In genomic region chr2:241859017-241859435, GRCh38 we compare ENCODE assay signal across 9 cellular contexts. TPM values are rescaled to one million over a fixed set of nuclear protein-coding genes. Genes with fewer than 3 reads are reported as not detected.
DNase-seq lines count a peak whose midpoint lies in the region; ATAC-seq, FAIRE-seq and TF ChIP-seq lines count a peak whose summit lies in the region.
"Had no signal": no experiment of that assay in that cellular context is flagged by ENCODE, and none has a peak within 500 bp of the region (broad histone marks: within the 10 kb centered on the region; RNA-seq: fewer than 3 reads in every experiment).

No MANE protein-coding gene starts in this region.

- H3K27me3 ChIP-seq in K562 (ENCODE audit: control insufficient read depth in 2 of 2, insufficient read depth in 2 of 2, low read length in 2 of 2) = no peaks in the 10 kb centered on the region
- H3K27me3 ChIP-seq in spleen (replicated peaks in 1 of 7) = peaks cover 0 to 76% (median 19%) of the 10 kb centered on the region in 7 donors

- peak overlapping the region; percentile 37; the same call in 1 of the 2 replicates for H3K4me2 ChIP-seq in K562 (ENCODE audit: insufficient read depth, low read length)

- no peak for TF ChIP-seq RAD21 in K562 (CRISPR knock-in tag; conservative IDR thresholded peaks at IDR 0.05 in 1 of 2, IDR thresholded peaks at IDR 0.05 in 1 of 2)

- H3K9me1 ChIP-seq in K562 (ENCODE audit: control insufficient read depth, insufficient read depth, low read length) = no peaks in the 10 kb centered on the region

- TF ChIP-seq POLR2A in K562 (conservative IDR thresholded peaks at IDR 0.05) (no peak), spleen (IDR thresholded peaks at IDR 0.05) (no peak)

- no TSS peak for BruUV-seq in K562 (replicated peaks; lab: Mats Ljungman, UMichigan)

- FAIRE-seq in K562 (lab: Jason Lieb, UNC) = no peak

- H3K9me3 ChIP-seq in K562 (replicated peaks; ENCODE audit: control insufficient read depth, insufficient read depth, low read depth, low read length) (no peaks in the 10 kb centered on the region), spleen (no peaks in the 10 kb centered on the region)

- intact Hi-C loops in K562 (cut with micrococcal nuclease) = no loop called here
- intact Hi-C loops in spleen (cut with DNase I; ENCODE audit: low total_unique reads) = no loop called here

- CTCF ChIA-PET in K562 (lab: Yijun Ruan, JAX; ENCODE audit: low intra/inter-chr PET ratio) = no interaction called here

- no peak overlapping the region for H3K27ac ChIP-seq in K562 (ENCODE audit: extremely low read depth, low read depth, low read length)
- peak overlapping the region in 7 of 8 donors; percentile 64 to 87 (median 74) for H3K27ac ChIP-seq in spleen

- H3K79me2 ChIP-seq in K562 (ENCODE audit: control insufficient read depth, insufficient read depth, low read length) = no peaks in the 10 kb centered on the region

- in situ Hi-C loops in K562 (cut with MboI) = loop anchor here (5.0 kb wide), 1 partner anchor 112 kb away; no protein-coding TSS in a partner anchor

- ATAC-seq in GM18907 (IDR thresholded peaks at IDR 0.05; ENCODE audit: unreplicated experiment) = peak; percentile 25
- ATAC-seq in HG02759 (IDR thresholded peaks at IDR 0.05; ENCODE audit: unreplicated experiment) = peak; percentile 25
- peak; percentile 38 for ATAC-seq in K562
- ATAC-seq in GM19467 (IDR thresholded peaks at IDR 0.05; ENCODE audit: unreplicated experiment) = no peak
- no peak for ATAC-seq in HG03097 (IDR thresholded peaks at IDR 0.05; ENCODE audit: low FRiP score, unreplicated experiment)
- no peak for ATAC-seq in GM21381 (IDR thresholded peaks at IDR 0.05; ENCODE audit: unreplicated experiment)

- peak; percentile 31 to 73 (median 61) for DNase-seq in K562 (ENCODE audit: extremely low read depth in 1 of 4, low spot score in 3 of 4)
- peak; percentile 80 for DNase-seq in spleen
- no peak for DNase-seq in SHP77 (lab: John Stamatoyannopoulos, UW)
- DNase-seq: NCI-H2227 treated with DMSO at 0.1 percent for 48 hours had no signal

- no peaks in the 10 kb centered on the region for H3K36me3 ChIP-seq in K562 (ENCODE audit: control insufficient read depth, insufficient read depth, low read length)
- H3K36me3 ChIP-seq in spleen = no peaks in the 10 kb centered on the region

- no peak overlapping the region for H3K4me3 ChIP-seq in K562
- peak overlapping the region in 4 of 8 donors; percentile 32 to 65 (median 37) for H3K4me3 ChIP-seq in spleen

- H2AFZ ChIP-seq in K562 (ENCODE audit: low read depth, low read length) = peak overlapping the region; percentile 68

- WGBS in K562 (ENCODE audit: insufficient coverage, low coverage, missing lambda C conversion rate) = 40% methylated on average over 1 of the region's 9 CpGs
- 17 to 30% (median 25%) methylated on average over 5 to 9 of the region's 9 CpGs for WGBS in spleen, 5 donors

- H3K4me1 ChIP-seq in K562 (replicated peaks in 1 of 2; ENCODE audit: control insufficient read depth in 2 of 2, insufficient read depth in 2 of 2, low read length in 2 of 2) (peaks cover 5 to 76% of the 10 kb centered on the region in 2 experiments; a peak in 4 of 5 replicates), spleen (peaks cover 7 to 58% (median 34%) of the 10 kb centered on the region in 6 donors)

- peak overlapping the region; percentile 30 to 78; a peak in 3 of 4 replicates for H3K9ac ChIP-seq in K562 (ENCODE audit: insufficient read depth in 1 of 2, low read depth in 2 of 2, low read length in 2 of 2)

- TF ChIP-seq EP300 in K562 (IDR thresholded peaks at IDR 0.05; ENCODE audit: low read length) = no peak

- no peaks in the 10 kb centered on the region for H4K20me1 ChIP-seq in K562 (replicated peaks; ENCODE audit: control insufficient read depth, insufficient read depth, low read length)

- TF ChIP-seq CTCF in K562 (IDR thresholded peaks at IDR 0.05 in 2 of 3, conservative IDR thresholded peaks at IDR 0.05 in 1 of 3; ENCODE audit: insufficient read depth in 2 of 3, low read depth in 1 of 3, low read length in 3 of 3) (no peak), spleen (IDR thresholded peaks at IDR 0.05 in 8 of 11, conservative IDR thresholded peaks at IDR 0.05 in 3 of 11) (no peak)

- POLR2A ChIA-PET in K562 (lab: Yijun Ruan, JAX) = interaction anchor here (1.8 kb wide), 1 partner anchor 8 kb away, joined by 4 read pairs; no protein-coding TSS in a partner anchor

TF ChIP-seq in K562, 482 proteins besides CTCF, POLR2A, EP300 and RAD21 (continues in another document):
- TF ChIP-seq DNMT1 (IDR thresholded peaks at IDR 0.05) = no peak
- no peak for TF ChIP-seq COPS2 (conservative IDR thresholded peaks at IDR 0.05)
- 0 out of 2 replicates have a peak, but pooled peaks have one; percentile 24 for TF ChIP-seq VEZF1 (CRISPR knock-in tag; IDR thresholded peaks at IDR 0.05)

RNA-seq across cellular contexts. Expression of gene PDCD1, which starts 0.3 kb away (rescaled TPM):
- 0.88 and 5.3 TPM in 2 replicates for total RNA-seq in K562 (2011; cell fraction: chromatin; rRNA removed; ENCODE audit: low replicate concordance)
- 7.6 and 13.2 TPM in 2 replicates for total RNA-seq in K562 (2011; cell fraction: nucleolus; rRNA removed)
- 4.0 and 4.3 TPM in 2 replicates for total RNA-seq in K562 (2011; cell fraction: nucleoplasm; rRNA removed)
- 1.3 and 2.0 TPM in 2 replicates for total RNA-seq in K562 (2014; rRNA removed)
- total RNA-seq in K562 (2014; rRNA removed; fragmentation: Illumina TruSeq; extraction: Trizol) = 0.15 TPM in 1 of 2 replicates, not detected in the other
- 0.25 and 0.53 TPM in 2 replicates for total RNA-seq in K562 (2015; rRNA removed; fragmentation: Illumina TruSeq; extraction: Trizol)
- 0.87 and 1.0 TPM in 2 replicates for total RNA-seq in K562 (2021)
- polyA plus RNA-seq in K562 (2011; rRNA removed) = 2.3 and 2.5 TPM in 2 replicates
- 3.0 and 16.0 TPM in 2 replicates for polyA plus RNA-seq in K562 (2011; cell fraction: cytosol; rRNA removed)
- 1.8 and 6.6 TPM in 2 replicates for polyA plus RNA-seq in K562 (2011; cell fraction: nucleus; rRNA removed)
- polyA plus RNA-seq in K562 (2012) = 1.0 and 1.2 TPM in 2 replicates
- 0.28 and 0.90 TPM in 2 replicates for polyA plus RNA-seq in K562 (2014; fragmentation: Illumina TruSeq; extraction: Trizol)
- not detected for polyA plus RNA-seq in K562 (2014; fragmentation: Nextera tagmentation; extraction: Ambion mirVana)
- 1.1 TPM in 2 replicates for polyA plus RNA-seq in K562 (2014; rRNA removed)
- polyA minus RNA-seq in K562 (2011; rRNA and poly(A)+ RNA removed) = 0.18 and 0.56 TPM in 2 replicates
- 1.8 and 2.1 TPM in 2 replicates for polyA minus RNA-seq in K562 (2011; cell fraction: cytosol; rRNA and poly(A)+ RNA removed)
- polyA minus RNA-seq in K562 (2011; cell fraction: nucleus; rRNA and poly(A)+ RNA removed) = 0.56 and 0.94 TPM in 2 replicates
- 1 to 10 TPM; 3.1 to 7.9 (median 5.4) TPM for total RNA-seq in spleen
- 1 to 10 TPM; 2.7 to 7.3 (median 5.2) TPM for polyA plus RNA-seq in spleen

RNA-seq across cellular contexts. Expression of gene RTP5, which starts 10.5 kb away (rescaled TPM):
- not detected in 2 replicates for total RNA-seq in K562 (2011; cell fraction: chromatin; rRNA removed; ENCODE audit: low replicate concordance)
- not detected in 2 replicates for total RNA-seq in K562 (2011; cell fraction: nucleolus; rRNA removed)
- total RNA-seq in K562 (2011; cell fraction: nucleoplasm; rRNA removed) = not detected in 2 replicates
- total RNA-seq in K562 (2014; rRNA removed) (not detected in 2 replicates), K562 (2014; rRNA removed; fragmentation: Illumina TruSeq; extraction: Trizol) (not detected in 2 replicates), K562 (2015; rRNA removed; fragmentation: Illumina TruSeq; extraction: Trizol) (not detected in 2 replicates), K562 (2021) (not detected in 2 replicates), spleen (1 to 10 TPM in 4 of 7 donors, under 1 TPM in 3; 0.34 to 2.2 (median 1.0) TPM)
- polyA plus RNA-seq in K562 (2011; rRNA removed) (not detected in 2 replicates), K562 (2014; fragmentation: Illumina TruSeq; extraction: Trizol) (not detected in 2 replicates), K562 (2014; fragmentation: Nextera tagmentation; extraction: Ambion mirVana) (not detected), K562 (2014; rRNA removed) (not detected in 2 replicates), spleen (under 1 TPM; 0.39 to 0.93 (median 0.49) TPM)
- not detected in 2 replicates for polyA plus RNA-seq in K562 (2011; cell fraction: cytosol; rRNA removed)
- polyA plus RNA-seq in K562 (2011; cell fraction: nucleus; rRNA removed) = not detected in 2 replicates
- polyA plus RNA-seq in K562 (2012) = not detected in 2 replicates
- polyA minus RNA-seq in K562 (2011; rRNA and poly(A)+ RNA removed) = not detected in 2 replicates
- not detected in 2 replicates for polyA minus RNA-seq in K562 (2011; cell fraction: cytosol; rRNA and poly(A)+ RNA removed)
- polyA minus RNA-seq in K562 (2011; cell fraction: nucleus; rRNA and poly(A)+ RNA removed) = not detected in 2 replicates

RNA-seq across cellular contexts. Expression of gene NEU4, which starts 50.0 kb away (rescaled TPM):
- total RNA-seq in K562 (2011; cell fraction: chromatin; rRNA removed; ENCODE audit: low replicate concordance) = 1.3 TPM in 1 of 2 replicates, not detected in the other
- 0.50 and 0.66 TPM in 2 replicates for total RNA-seq in K562 (2011; cell fraction: nucleolus; rRNA removed)
- 0.29 and 1.1 TPM in 2 replicates for total RNA-seq in K562 (2011; cell fraction: nucleoplasm; rRNA removed)
- total RNA-seq in K562 (2014; rRNA removed) = not detected in 2 replicates
- not detected in 2 replicates for total RNA-seq in K562 (2014; rRNA removed; fragmentation: Illumina TruSeq; extraction: Trizol)
- total RNA-seq in K562 (2015; rRNA removed; fragmentation: Illumina TruSeq; extraction: Trizol) = not detected in 2 replicates
- total RNA-seq in K562 (2021) = 0.38 and 0.40 TPM in 2 replicates
- 0.12 TPM in 1 of 2 replicates, not detected in the other for polyA plus RNA-seq in K562 (2011; rRNA removed)
- 0.12 and 0.21 TPM in 2 replicates for polyA plus RNA-seq in K562 (2011; cell fraction: cytosol; rRNA removed)
- 0.14 and 0.65 TPM in 2 replicates for polyA plus RNA-seq in K562 (2011; cell fraction: nucleus; rRNA removed)
- polyA plus RNA-seq in K562 (2012) = 0.55 and 1.1 TPM in 2 replicates
- not detected in 2 replicates for polyA plus RNA-seq in K562 (2014; fragmentation: Illumina TruSeq; extraction: Trizol)
- polyA plus RNA-seq in K562 (2014; fragmentation: Nextera tagmentation; extraction: Ambion mirVana) = not detected
- polyA plus RNA-seq in K562 (2014; rRNA removed) = 0.01 TPM in 1 of 2 replicates, not detected in the other
- not detected in 2 replicates for polyA minus RNA-seq in K562 (2011; rRNA and poly(A)+ RNA removed)
- not detected in 2 replicates for polyA minus RNA-seq in K562 (2011; cell fraction: cytosol; rRNA and poly(A)+ RNA removed)
- 0.27 TPM in 1 of 2 replicates, not detected in the other for polyA minus RNA-seq in K562 (2011; cell fraction: nucleus; rRNA and poly(A)+ RNA removed)
- total RNA-seq in spleen = 1 to 10 TPM in 2 of 7 donors, under 1 TPM in 2, not detected in 3; 0.32 to 1.9 (median 0.85) TPM
- polyA plus RNA-seq in spleen = under 1 TPM; 0.04 to 0.22 (median 0.08) TPM

Comparison
In these comparisons a context has a peak if more than half of its experiments do, and no peak if none do; other contexts are left out.
1. ATAC-seq: peak in GM18907 (single experiment), HG02759 (single experiment) and K562 (single experiment); none in GM19467 (single experiment), HG03097 (single experiment) and GM21381 (single experiment).
2. DNase-seq: peak in K562 (4 of 4) and spleen (single experiment); none in SHP77 (0 of 2).